ENCODE assay signal across 10 cellular contexts in the genomic region with DNA sequence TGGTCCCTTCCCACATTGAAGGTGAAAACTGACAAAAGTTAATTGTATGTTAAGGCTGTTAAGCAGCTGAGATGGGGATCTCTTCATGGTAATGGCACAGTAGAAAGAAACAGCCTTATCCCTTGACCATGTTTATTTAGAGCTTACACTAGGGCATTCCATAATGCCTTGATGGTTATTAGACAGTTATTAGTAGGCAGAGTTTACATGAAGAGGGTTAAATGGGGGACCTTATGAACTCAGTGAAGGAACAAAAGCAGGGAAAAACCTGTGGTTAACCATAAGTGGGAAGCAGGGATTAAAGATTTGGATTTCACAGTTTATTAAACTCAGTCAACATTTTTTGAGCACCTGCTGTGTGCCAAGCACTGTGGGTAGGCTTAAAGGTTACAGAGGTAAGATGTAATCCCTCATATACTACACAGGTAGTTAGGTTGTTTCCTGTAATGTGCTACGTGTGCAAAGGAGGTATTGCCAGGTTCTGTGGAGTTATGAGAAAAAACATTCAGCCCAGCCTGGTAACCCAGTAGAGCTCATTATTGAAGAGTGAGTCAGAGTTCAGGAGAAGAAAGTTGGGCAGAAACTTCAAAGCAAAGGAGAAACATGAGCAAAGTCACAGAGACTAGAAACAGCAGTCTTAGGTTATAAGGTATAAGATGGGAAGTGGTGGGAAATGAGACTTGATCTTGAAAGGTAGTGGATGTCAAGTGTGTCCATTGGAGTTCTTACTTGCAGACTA. TPM values are rescaled to one million over a fixed set of nuclear protein-coding genes. Genes with fewer than 3 reads are reported as not detected.
DNase-seq lines count a peak whose midpoint lies in the region; ATAC-seq, FAIRE-seq and TF ChIP-seq lines count a peak whose summit lies in the region.
"Had no signal": no experiment of that assay in that cellular context is flagged by ENCODE, and none has a peak within 500 bp of the region (broad histone marks: within the 10 kb centered on the region; RNA-seq: fewer than 3 reads in every experiment).

No MANE protein-coding gene starts in this region.

- peaks cover 0 to 58% of the 10 kb centered on the region in 2 donors for H3K36me3 ChIP-seq in vagina
- H3K36me3 ChIP-seq in MM.1S (replicated peaks; ENCODE audit: insufficient read depth, low read length) = peaks cover 4% of the 10 kb centered on the region; the same call in 1 of the 2 replicates
- peaks cover 9 to 14% of the 10 kb centered on the region in 2 donors for H3K36me3 ChIP-seq in small intestine (ENCODE audit: control insufficient read depth in 2 of 2, insufficient read depth in 2 of 2, low read length in 2 of 2)

- H3K4me3 Mint-ChIP-seq in T-helper 1 cell treated with Interleukin-12 subunit alpha and Interleukin-12 subunit beta and Interleukin-4 antibody, amounts not matched to agents 30 μg/mL and 1 μg/mL, for 36 hours = no peak overlapping the region

- no peak overlapping the region for H2AFZ ChIP-seq in MM.1S (ENCODE audit: low read length)

- H3K9me2 ChIP-seq in MM.1S (replicated peaks; ENCODE audit: insufficient read depth, low read length) = no peaks in the 10 kb centered on the region

- FAIRE-seq in A549 (lab: Jason Lieb, UNC) (peak; percentile 63), small intestine (lab: Jason Lieb, UNC) (no peak)

- H3K36me3 Mint-ChIP-seq in T-helper 1 cell treated with Interleukin-12 subunit alpha and Interleukin-12 subunit beta and Interleukin-4 antibody, amounts not matched to agents 30 μg/mL and 1 μg/mL, for 36 hours (ENCODE audit: low read depth) = peaks cover 37% of the 10 kb centered on the region

- no peaks in the 10 kb centered on the region for H3K27me3 ChIP-seq in vagina
- no peaks in the 10 kb centered on the region for H3K27me3 ChIP-seq in MM.1S (replicated peaks; ENCODE audit: insufficient read depth, low read length)
- no peaks in the 10 kb centered on the region for H3K27me3 ChIP-seq in small intestine (ENCODE audit: control insufficient read depth in 2 of 2, insufficient read depth in 2 of 2, low read length in 2 of 2)
- H3K27me3 ChIP-seq: esophagus muscularis mucosa had no signal

- no peaks in the 10 kb centered on the region for H3F3A ChIP-seq in MM.1S (ENCODE audit: insufficient read depth, low read length)

- CTCF ChIA-PET in A549 (lab: Yijun Ruan, JAX) = interaction anchor here (0.8 to 4.3 kb wide), 4 partner anchors 10 to 267 kb away, joined by 3 to 27 read pairs (median 3); no protein-coding TSS in a partner anchor

- DNase-seq in A549 (ENCODE audit: low read depth in 1 of 2, low spot score in 1 of 2) (no peak), DMS79 treated with DMSO at 0.1 percent for 48 hours (lab: John Stamatoyannopoulos, UW) (peak; percentile 69), fibroblast of mammary gland (ENCODE audit: low read depth) (peak; percentile 37), hypothalamus (lab: John Stamatoyannopoulos, UW) (no peak), vagina (ENCODE audit: extremely low spot score in 2 of 2) (no peak), MM.1S (no peak), small intestine (no peak)
- DNase-seq: NCI-H446 treated with DMSO at 0.1 percent for 48 hours had no signal

- no peak overlapping the region for H3K4me2 ChIP-seq in A549
- H3K4me2 ChIP-seq in MM.1S (ENCODE audit: low read depth, low read length) = no peak overlapping the region

- peaks cover 36% of the 10 kb centered on the region for H3K4me1 Mint-ChIP-seq in T-helper 1 cell treated with Interleukin-12 subunit alpha and Interleukin-12 subunit beta and Interleukin-4 antibody, amounts not matched to agents 30 μg/mL and 1 μg/mL, for 36 hours (ENCODE audit: low read depth)

- no peaks in the 10 kb centered on the region for H3K79me2 ChIP-seq in MM.1S (ENCODE audit: low read length)

- 73% methylated on average over 1 of the region's 1 CpG for WGBS in A549 (ENCODE audit: missing lambda C conversion rate)
- WGBS in small intestine, 3 donors = 35 to 88% (median 79%) methylated on average over 1 of the region's 1 CpG

- TF ChIP-seq EP300 in A549 (IDR thresholded peaks at IDR 0.05) = no peak

- H3K4me3 ChIP-seq in A549 (no peak overlapping the region), fibroblast of mammary gland (ENCODE audit: control insufficient read depth, low read depth, low read length) (no peak overlapping the region), vagina (no peak overlapping the region), MM.1S (ENCODE audit: low read length) (no peak overlapping the region), small intestine (ENCODE audit: low read depth in 1 of 2, low read length in 2 of 2) (no peak overlapping the region)
- H3K4me3 ChIP-seq: esophagus muscularis mucosa had no signal

- H3K9ac ChIP-seq in MM.1S (ENCODE audit: low read length) = no peak overlapping the region

- ATAC-seq in A549 = peak in 1 of 2 experiments; percentile 42; a peak in 3 of 6 replicates

- H3K9me3 Mint-ChIP-seq in T-helper 1 cell treated with Interleukin-12 subunit alpha and Interleukin-12 subunit beta and Interleukin-4 antibody, amounts not matched to agents 30 μg/mL and 1 μg/mL, for 36 hours = no peaks in the 10 kb centered on the region

- peak overlapping the region; percentile 73 for H3K27ac Mint-ChIP-seq in T-helper 1 cell treated with Interleukin-12 subunit alpha and Interleukin-12 subunit beta and Interleukin-4 antibody, amounts not matched to agents 30 μg/mL and 1 μg/mL, for 36 hours

- intact Hi-C loops in vagina (cut with DNase I) = no loop called here

- no peaks in the 10 kb centered on the region for H3K27me3 Mint-ChIP-seq in T-helper 1 cell treated with Interleukin-12 subunit alpha and Interleukin-12 subunit beta and Interleukin-4 antibody, amounts not matched to agents 30 μg/mL and 1 μg/mL, for 36 hours (ENCODE audit: low read depth)

- no peaks in the 10 kb centered on the region for H3K9me3 ChIP-seq in A549
- no peaks in the 10 kb centered on the region for H3K9me3 ChIP-seq in vagina
- H3K9me3 ChIP-seq in MM.1S (replicated peaks; ENCODE audit: insufficient read depth, low read length) = no peaks in the 10 kb centered on the region
- H3K9me3 ChIP-seq in small intestine (ENCODE audit: control insufficient read depth, low read depth) = no peaks in the 10 kb centered on the region
- H3K9me3 ChIP-seq: esophagus muscularis mucosa had no signal

- TF ChIP-seq POLR2A in A549 (IDR thresholded peaks at IDR 0.05; ENCODE audit: low read length) (no peak), vagina (IDR thresholded peaks at IDR 0.05) (no peak)

- H3K27ac ChIP-seq in A549 (no peak overlapping the region), vagina (no peak overlapping the region), MM.1S (ENCODE audit: low read length) (no peak overlapping the region), small intestine (ENCODE audit: low read depth in 1 of 2, low read length in 1 of 2) (no peak overlapping the region)
- H3K27ac ChIP-seq: esophagus muscularis mucosa had no signal

- TF ChIP-seq CTCF in A549 (IDR thresholded peaks at IDR 0.05) (no peak), fibroblast of mammary gland (conservative IDR thresholded peaks at IDR 0.05; ENCODE audit: control insufficient read depth, insufficient read depth, low read depth, low read length) (no peak), vagina (IDR thresholded peaks at IDR 0.05) (no peak), MM.1S (IDR thresholded peaks at IDR 0.05; ENCODE audit: low read length) (no peak)

- POLR2A ChIA-PET in A549 (lab: Yijun Ruan, JAX) = no interaction called here

- no peak for TF ChIP-seq RAD21 in A549 (conservative IDR thresholded peaks at IDR 0.05 in 1 of 2, IDR thresholded peaks at IDR 0.05 in 1 of 2)

- no peaks in the 10 kb centered on the region for H4K20me1 ChIP-seq in MM.1S (ENCODE audit: insufficient read depth, low read length)

- peaks cover 11% of the 10 kb centered on the region; the same call in 2 of the 3 replicates for H3K4me1 ChIP-seq in A549
- H3K4me1 ChIP-seq in vagina = no peaks in the 10 kb centered on the region
- H3K4me1 ChIP-seq in MM.1S (ENCODE audit: low read length) = no peaks in the 10 kb centered on the region
- no peaks in the 10 kb centered on the region for H3K4me1 ChIP-seq in small intestine (ENCODE audit: control insufficient read depth in 2 of 2, insufficient read depth in 1 of 2, low read depth in 1 of 2, low read length in 1 of 2)
- H3K4me1 ChIP-seq: esophagus muscularis mucosa had no signal

TF ChIP-seq in A549, 52 proteins besides CTCF, POLR2A, EP300 and RAD21:
- TF ChIP-seq TFCP2L1 (CRISPR knock-in tag; IDR thresholded peaks at IDR 0.05) = no peak
- no peak for TF ChIP-seq BHLHE40 (IDR thresholded peaks at IDR 0.05; ENCODE audit: low read depth, low read length)
- no peak for TF ChIP-seq EHMT2 (IDR thresholded peaks at IDR 0.05; ENCODE audit: low read depth)
- no peak for TF ChIP-seq MAFK (IDR thresholded peaks at IDR 0.05; ENCODE audit: partially characterized antibody)
- no peak for TF ChIP-seq KDM5A (IDR thresholded peaks at IDR 0.05)
- TF ChIP-seq MYC (IDR thresholded peaks at IDR 0.05; ENCODE audit: borderline replicate concordance, low read length) = no peak
- TF ChIP-seq NFE2L2 (conservative IDR thresholded peaks at IDR 0.05; ENCODE audit: low read length) = no peak
- TF ChIP-seq KDM1A (IDR thresholded peaks at IDR 0.05; ENCODE audit: low read depth) = no peak
- no peak for TF ChIP-seq ZNF302 (CRISPR knock-in tag; IDR thresholded peaks at IDR 0.05)
- TF ChIP-seq PHF8 (IDR thresholded peaks at IDR 0.05; ENCODE audit: borderline replicate concordance, low read depth) = no peak
- no peak for TF ChIP-seq HOXB13 (CRISPR knock-in tag; IDR thresholded peaks at IDR 0.05; ENCODE audit: low read depth)
- TF ChIP-seq CHD4 (IDR thresholded peaks at IDR 0.05; ENCODE audit: borderline replicate concordance) = no peak

RNA-seq across cellular contexts. Expression of a gene that starts 32.3 kb away (rescaled TPM):
- not detected in 2 replicates for polyA plus RNA-seq in A549 (2011; rRNA removed)
- polyA plus RNA-seq in A549 (2012; cell fraction: cytosol; rRNA removed) = 0.17 and 0.31 TPM in 2 replicates
- polyA plus RNA-seq in A549 (2012; cell fraction: nucleus; rRNA removed) = 2.1 and 3.4 TPM in 2 replicates
- 0.12 to 0.20 TPM in 2 of 3 replicates, not detected in the other for polyA plus RNA-seq in A549 (2017; fragmentation: RNase III; extraction: RNeasy Plus Mini Kit Qiagen cat#74134 plus additional on column Dnase treatment)
- polyA minus RNA-seq in A549 (2011; rRNA and poly(A)+ RNA removed) = 0.50 and 0.63 TPM in 2 replicates
- total RNA-seq in vagina = not detected
- polyA plus RNA-seq in small intestine = under 1 TPM in 1 of 3 donors, not detected in 2; 0.15 TPM
- total RNA-seq: esophagus muscularis mucosa had no signal

RNA-seq across cellular contexts. Expression of a gene that starts 34.7 kb away (rescaled TPM):
- polyA plus RNA-seq in A549 (2011; rRNA removed) (69.4 and 71.3 TPM in 2 replicates), A549 (2017; fragmentation: RNase III; extraction: RNeasy Plus Mini Kit Qiagen cat#74134 plus additional on column Dnase treatment) (106 to 111 TPM (median 107 TPM) in 3 replicates), small intestine (10 to 100 TPM; 58.4 to 77.5 (median 75.4) TPM)
- 253 and 262 TPM in 2 replicates for polyA plus RNA-seq in A549 (2012; cell fraction: cytosol; rRNA removed)
- 125 and 159 TPM in 2 replicates for polyA plus RNA-seq in A549 (2012; cell fraction: nucleus; rRNA removed)
- polyA minus RNA-seq in A549 (2011; rRNA and poly(A)+ RNA removed) = 30.7 and 30.9 TPM in 2 replicates
- 52.3 TPM for total RNA-seq in vagina

Comparison
In these comparisons a context has a peak if more than half of its experiments do, and no peak if none do; other contexts are left out.
1. DNase-seq: peak in DMS79 treated with DMSO at 0.1 percent for 48 hours (single experiment) and fibroblast of mammary gland (single experiment); none in A549 (0 of 2), hypothalamus (0 of 51), vagina (0 of 2), MM.1S (single experiment) and small intestine (single experiment).